In the genomic region with DNA sequence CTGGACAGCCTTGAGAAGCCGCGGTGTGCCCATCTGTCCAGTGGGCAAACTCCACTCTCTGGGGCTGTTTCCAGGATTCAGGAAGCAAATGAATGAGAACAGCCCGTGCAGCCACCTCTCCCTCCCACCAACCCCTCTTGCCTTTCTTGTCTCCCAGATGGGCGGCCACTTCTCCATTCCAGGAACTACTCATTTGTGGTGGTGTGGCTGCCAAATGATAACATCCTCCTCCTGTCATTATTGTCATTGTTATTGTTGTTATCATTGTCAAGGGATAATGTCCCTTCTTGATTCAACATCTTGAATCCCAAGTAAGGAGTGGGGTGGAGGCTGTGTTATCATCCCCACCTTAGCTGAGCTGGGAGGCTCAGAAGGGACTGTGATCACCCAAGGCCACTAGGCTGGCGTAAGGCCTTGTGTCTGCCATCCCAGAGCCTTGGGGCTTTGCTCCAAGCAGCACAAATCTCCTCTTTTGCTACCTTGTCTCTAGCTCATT, we compare ENCODE assay signal across 8 cellular contexts. TPM values are rescaled to one million over a fixed set of nuclear protein-coding genes. Genes with fewer than 3 reads are reported as not detected.
DNase-seq lines count a peak whose midpoint lies in the region; ATAC-seq and TF ChIP-seq lines count a peak whose summit lies in the region.

No MANE protein-coding gene starts in this region.

- no peak for TF ChIP-seq CTCF in AG04449 (IDR thresholded peaks at IDR 0.05; ENCODE audit: insufficient read depth, low read length, missing control alignments)
- no peak for TF ChIP-seq CTCF in astrocyte of the cerebellum (IDR thresholded peaks at IDR 0.05; ENCODE audit: low read depth, low read length, missing control alignments)

- no peaks in the 10 kb centered on the region for H3K9me3 ChIP-seq in KOPT-K1 (ENCODE audit: insufficient read depth, low read length, poor library complexity, severe bottlenecking)
- H3K9me3 ChIP-seq in mesenchymal stem cell (ENCODE audit: control insufficient read depth, low read length), result no peaks in the 10 kb centered on the region

- no peaks in the 10 kb centered on the region for H3K79me1 ChIP-seq in mesenchymal stem cell (replicated peaks; ENCODE audit: low read length, poor library complexity, severe bottlenecking)

- H3K14ac ChIP-seq in mesenchymal stem cell (ENCODE audit: low read length in 2 of 2), result no peak overlapping the region

- H3K4me3 ChIP-seq in AG04449 (ENCODE audit: low read depth, low read length) (peak overlapping the region; percentile 96), astrocyte of the cerebellum (ENCODE audit: low read depth, low read length) (peak overlapping the region; percentile 77), mesenchymal stem cell (ENCODE audit: insufficient read depth in 1 of 2, low read depth in 1 of 2, low read length in 2 of 2) (peak overlapping the region; percentile 88 to 99)

- 93% methylated on average over 3 of the region's 5 CpGs for WGBS in mesenchymal stem cell

- no peak overlapping the region for H2AK5ac ChIP-seq in mesenchymal stem cell (ENCODE audit: low read length, severe bottlenecking)

- no peak overlapping the region for H3K23ac ChIP-seq in mesenchymal stem cell (ENCODE audit: low read length in 2 of 2)

- H2BK15ac ChIP-seq in mesenchymal stem cell (ENCODE audit: low read depth, poor library complexity, severe bottlenecking), result no peak overlapping the region

- POLR2A ChIA-PET in AG04449 (lab: Yijun Ruan, JAX), result no interaction called here

- H2AFZ ChIP-seq in mesenchymal stem cell (ENCODE audit: low read depth, low read length), result no peak overlapping the region

- H3K4me1 ChIP-seq in mesenchymal stem cell (ENCODE audit: control insufficient read depth, insufficient read depth, low read depth, low read length), result peaks cover 17% of the 10 kb centered on the region

- H2BK5ac ChIP-seq in mesenchymal stem cell (ENCODE audit: low read depth, low read length, poor library complexity, severe bottlenecking), result no peak overlapping the region

- H3K36me3 ChIP-seq in KOPT-K1 (ENCODE audit: insufficient read depth, low read length) (peaks cover 42% of the 10 kb centered on the region), mesenchymal stem cell (ENCODE audit: control insufficient read depth in 1 of 2, insufficient read depth in 2 of 2, low read depth in 1 of 2, low read length in 2 of 2) (peaks cover 10 to 11% of the 10 kb centered on the region in 2 experiments)

- in situ Hi-C loops in astrocyte of the cerebellum (cut with HindIII; ENCODE audit: low sequenced_read_pairs), result no loop called here

- H3K27ac ChIP-seq in KOPT-K1 (ENCODE audit: low read depth, low read length, poor library complexity, severe bottlenecking) (peak overlapping the region; percentile 90), mesenchymal stem cell (ENCODE audit: low read length, poor library complexity, severe bottlenecking) (peak overlapping the region; percentile 83)

- intact Hi-C loops in posterior vena cava (cut with DNase I), result loop anchor here (5.0 to 10.0 kb wide), 2 partner anchors 48 to 145 kb away; no protein-coding TSS in a partner anchor

- CTCF ChIA-PET in AG04449 (lab: Yijun Ruan, JAX), result interaction anchor here (1.5 to 12.0 kb wide), 6 partner anchors 18 to 145 kb away, joined by 5 to 211 read pairs (median 14); a partner anchor contains a TSS

- H2BK120ac ChIP-seq in mesenchymal stem cell (ENCODE audit: low read depth, low read length), result no peak overlapping the region

- H4K8ac ChIP-seq in mesenchymal stem cell (ENCODE audit: low read length), result no peak overlapping the region

- no peaks in the 10 kb centered on the region for H3K27me3 ChIP-seq in mesenchymal stem cell (ENCODE audit: control insufficient read depth in 1 of 2, insufficient read depth in 1 of 2, low read length in 2 of 2)

- no peak overlapping the region for H3K4ac ChIP-seq in mesenchymal stem cell (ENCODE audit: low read depth in 1 of 2, low read length in 2 of 2)

- peak overlapping the region; percentile 92 for H3K4me2 ChIP-seq in mesenchymal stem cell (ENCODE audit: low read length, poor library complexity, severe bottlenecking)

- peak overlapping the region; percentile 87 for H3K9ac ChIP-seq in mesenchymal stem cell (ENCODE audit: low read length)

- ATAC-seq in HG03469 (IDR thresholded peaks at IDR 0.05; ENCODE audit: unreplicated experiment), result no peak

- no peak overlapping the region for H4K91ac ChIP-seq in mesenchymal stem cell (ENCODE audit: low read length)

- no peak overlapping the region for H2BK12ac ChIP-seq in mesenchymal stem cell (ENCODE audit: low read length in 2 of 2)

- H3K18ac ChIP-seq in mesenchymal stem cell (ENCODE audit: low read depth in 1 of 2, low read length in 2 of 2), result no peak overlapping the region

- DNase-seq in AG04449 (ENCODE audit: low read depth, low spot score), result no peak
- no peak for DNase-seq in astrocyte of the cerebellum (ENCODE audit: low read depth)
- DNase-seq in mesenchymal stem cell, result peak; percentile 5
- no peak for DNase-seq in posterior vena cava (ENCODE audit: low spot score)
- no peak for DNase-seq in NCI-H510A (lab: John Stamatoyannopoulos, UW)
- DNase-seq in kidney glomerular epithelial cell (lab: John Stamatoyannopoulos, UW), result no peak

RNA-seq across cellular contexts. Expression of a gene that starts 1.6 kb away (rescaled TPM):
- 71.1 TPM for polyA plus RNA-seq in mesenchymal stem cell (2013, experiment 1 of 2)
- polyA plus RNA-seq in mesenchymal stem cell (2013, experiment 2 of 2), result 70.3 TPM
- total RNA-seq in posterior vena cava, result 100 to 1,000 TPM in 1 of 2 donors, 10 to 100 TPM in 1; 94.9 to 107 TPM

RNA-seq across cellular contexts. Expression of a gene that starts 18.3 kb away (rescaled TPM):
- 15.1 TPM for polyA plus RNA-seq in mesenchymal stem cell (2013, experiment 1 of 2)
- polyA plus RNA-seq in mesenchymal stem cell (2013, experiment 2 of 2), result 14.3 TPM
- total RNA-seq in posterior vena cava, result 10 to 100 TPM; 24.9 to 27.6 TPM
